In the genomic region with DNA sequence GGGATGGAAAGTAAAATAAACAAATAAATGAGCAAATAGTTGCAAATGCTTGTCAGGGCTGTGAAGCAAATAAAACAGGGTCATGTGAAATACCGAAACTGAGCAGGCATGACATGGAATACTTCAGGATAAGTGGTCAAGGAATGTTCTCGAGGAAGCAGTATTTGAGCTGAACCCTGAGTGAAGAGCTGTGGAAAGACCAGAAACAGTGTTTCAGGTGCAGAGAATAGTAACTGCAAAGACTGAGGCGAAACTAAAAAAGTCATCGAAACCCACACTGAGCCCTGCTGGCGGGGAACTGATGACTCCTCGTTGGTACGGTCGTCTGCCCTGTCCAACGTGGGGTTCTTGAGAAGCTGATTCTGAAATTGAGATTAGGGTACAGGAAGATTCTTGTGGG, we compare ENCODE assay signal across 18 cellular contexts. TPM values are rescaled to one million over a fixed set of nuclear protein-coding genes. Genes with fewer than 3 reads are reported as not detected.
A peak's percentile ranks its signal among the peaks of the same experiment; 100 is the strongest.
DNase-seq lines count a peak whose midpoint lies in the region; ATAC-seq and TF ChIP-seq lines count a peak whose summit lies in the region.
"Had no signal": no experiment of that assay in that cellular context is flagged by ENCODE, and none has a peak within 500 bp of the region (broad histone marks: within the 10 kb centered on the region; RNA-seq: fewer than 3 reads in every experiment).

No MANE protein-coding gene starts in this region.

- peak; percentile 52 for DNase-seq in NCI-H460 (ENCODE audit: extremely low read depth, low read depth)
- peak; percentile 49 for DNase-seq in fibroblast of villous mesenchyme (ENCODE audit: low read depth)
- DNase-seq in trophoblast cell, result no peak
- no peak for DNase-seq in activated naive CD8-positive, alpha-beta T cell treated with anti-CD3 and anti-CD28 coated beads, Interleukin-2, amount 50 U/mL, for 24 hours
- DNase-seq in PC-3, result no peak
- DNase-seq in heart right ventricle, result no peak
- DNase-seq in T-helper 2 cell, result no peak
- DNase-seq: CD8-positive, alpha-beta memory T cell; DND-41; GM23248; HFFc6; NCI-H1105 treated with DMSO at 0.1 percent for 48 hours; NCI-H187; NCI-H69; PC-9 had no signal

- peaks cover 9% of the 10 kb centered on the region for H3K79me1 ChIP-seq in trophoblast cell (ENCODE audit: low read length)

- peak overlapping the region; percentile 83 for H2AK5ac ChIP-seq in trophoblast cell (ENCODE audit: low read length)

- no peaks in the 10 kb centered on the region for H3K9me3 Mint-ChIP-seq in activated naive CD8-positive, alpha-beta T cell treated with anti-CD3 and anti-CD28 coated beads, Interleukin-2, amount 50 U/mL, for 24 hours

- H3K9ac ChIP-seq in trophoblast cell (ENCODE audit: low read length) (no peak overlapping the region), PC-3 (ENCODE audit: low read length) (no peak overlapping the region)
- H3K9ac ChIP-seq: BLaER1 treated with 17β-estradiol and CSF1 and Interleukin-3, amounts not matched to agents 10 nM and 100 nM; GM23248 had no signal

- no peaks in the 10 kb centered on the region for H3K79me2 ChIP-seq in trophoblast cell (ENCODE audit: control insufficient read depth, insufficient read depth, low read length, poor library complexity)
- no peaks in the 10 kb centered on the region for H3K79me2 ChIP-seq in PC-3 (ENCODE audit: low read length)

- peak overlapping the region; percentile 80 for H4K8ac ChIP-seq in trophoblast cell (ENCODE audit: low read depth, low read length)

- H3K4me1 ChIP-seq in trophoblast cell (ENCODE audit: control insufficient read depth in 1 of 2, insufficient read depth in 2 of 2, low read length in 2 of 2) (peaks cover 6 to 11% of the 10 kb centered on the region in 2 experiments), PC-3 (ENCODE audit: insufficient read depth, low read length) (no peaks in the 10 kb centered on the region), heart right ventricle (peaks cover 0 to 41% (median 23%) of the 10 kb centered on the region in 9 donors)
- H3K4me1 ChIP-seq: BLaER1 treated with 17β-estradiol and CSF1 and Interleukin-3, amounts not matched to agents 10 nM and 100 nM had no signal

- H2AFZ ChIP-seq in trophoblast cell (ENCODE audit: insufficient read depth, low read length, poor library complexity) (no peak overlapping the region), PC-3 (ENCODE audit: low read length) (no peak overlapping the region)
- H2AFZ ChIP-seq: GM23248, PC-9 had no signal

- peak overlapping the region; percentile 44 for H4K91ac ChIP-seq in trophoblast cell (ENCODE audit: low read depth, low read length)

- intact Hi-C loops in PC-3 (cut with micrococcal nuclease) (no loop called here), heart right ventricle (cut with DNase I) (loop anchor here in 4 of 10 donors (10.0 kb wide), 4 partner anchors 108 to 278 kb away; no protein-coding TSS in a partner anchor)

- H3K18ac ChIP-seq in trophoblast cell (ENCODE audit: low read length), result peak overlapping the region; percentile 33

- POLR2A ChIA-PET in PC-3 (lab: Charles Lee; ENCODE audit: unreplicated experiment), result no interaction called here

- peaks cover 1% of the 10 kb centered on the region for H3K27me3 Mint-ChIP-seq in activated naive CD8-positive, alpha-beta T cell treated with anti-CD3 and anti-CD28 coated beads, Interleukin-2, amount 50 U/mL, for 24 hours
- H3K27me3 Mint-ChIP-seq: CD8-positive, alpha-beta memory T cell had no signal

- CTCF ChIA-PET in PC-3 (lab: Charles Lee), result no interaction called here

- H3K27me3 ChIP-seq in trophoblast cell (ENCODE audit: insufficient read depth, low read length) (no peaks in the 10 kb centered on the region), PC-3 (ENCODE audit: low read length) (no peaks in the 10 kb centered on the region), heart right ventricle (no peaks in the 10 kb centered on the region)
- H3K27me3 ChIP-seq: BLaER1 treated with 17β-estradiol and CSF1 and Interleukin-3, amounts not matched to agents 10 nM and 100 nM had no signal

- peak overlapping the region; percentile 84 for H2BK120ac ChIP-seq in trophoblast cell (ENCODE audit: insufficient read depth, low read length, poor library complexity)

- H3K4me3 ChIP-seq in fibroblast of villous mesenchyme (ENCODE audit: low read depth, low read length) (no peak overlapping the region), trophoblast cell (ENCODE audit: low read depth, low read length) (no peak overlapping the region), PC-3 (ENCODE audit: low read length) (no peak overlapping the region), heart right ventricle (no peak overlapping the region)
- H3K4me3 ChIP-seq: BLaER1 treated with 17β-estradiol and CSF1 and Interleukin-3, amounts not matched to agents 10 nM and 100 nM; GM12878; GM23248; PC-9 had no signal

- H3K9me2 ChIP-seq in PC-3 (replicated peaks; ENCODE audit: low read length), result no peaks in the 10 kb centered on the region

- no peaks in the 10 kb centered on the region for H3K36me3 Mint-ChIP-seq in activated naive CD8-positive, alpha-beta T cell treated with anti-CD3 and anti-CD28 coated beads, Interleukin-2, amount 50 U/mL, for 24 hours (ENCODE audit: low read depth)
- H3K36me3 Mint-ChIP-seq: CD8-positive, alpha-beta memory T cell had no signal

- H3K36me3 ChIP-seq in trophoblast cell (ENCODE audit: control insufficient read depth in 1 of 2, insufficient read depth in 2 of 2, low read length in 2 of 2), result no peaks in the 10 kb centered on the region
- no peaks in the 10 kb centered on the region for H3K36me3 ChIP-seq in PC-3 (ENCODE audit: low read depth, low read length)
- no peaks in the 10 kb centered on the region for H3K36me3 ChIP-seq in heart right ventricle
- H3K36me3 ChIP-seq: BLaER1 treated with 17β-estradiol and CSF1 and Interleukin-3, amounts not matched to agents 10 nM and 100 nM had no signal

- no peaks in the 10 kb centered on the region for H4K20me1 ChIP-seq in PC-3 (ENCODE audit: low read length)
- H4K20me1 ChIP-seq: BLaER1 treated with 17β-estradiol and CSF1 and Interleukin-3, amounts not matched to agents 10 nM and 100 nM had no signal

- no peak overlapping the region for H3K4me3 Mint-ChIP-seq in activated naive CD8-positive, alpha-beta T cell treated with anti-CD3 and anti-CD28 coated beads, Interleukin-2, amount 50 U/mL, for 24 hours
- H3K4me3 Mint-ChIP-seq: CD8-positive, alpha-beta memory T cell; HFFc6 had no signal

- H3K14ac ChIP-seq in trophoblast cell (ENCODE audit: low read length), result peak overlapping the region; percentile 5

- H3K27ac ChIP-seq in trophoblast cell (ENCODE audit: low read depth, low read length), result no peak overlapping the region
- H3K27ac ChIP-seq in PC-3 (ENCODE audit: low read length), result no peak overlapping the region
- no peak overlapping the region for H3K27ac ChIP-seq in heart right ventricle
- H3K27ac ChIP-seq: BLaER1 treated with 17β-estradiol and CSF1 and Interleukin-3, amounts not matched to agents 10 nM and 100 nM; GM23248; PC-9 had no signal

- no peak overlapping the region for H3K23ac ChIP-seq in trophoblast cell (ENCODE audit: low read length)

- no peaks in the 10 kb centered on the region for H3K4me1 Mint-ChIP-seq in activated naive CD8-positive, alpha-beta T cell treated with anti-CD3 and anti-CD28 coated beads, Interleukin-2, amount 50 U/mL, for 24 hours
- H3K4me1 Mint-ChIP-seq: CD8-positive, alpha-beta memory T cell had no signal

- peak overlapping the region; percentile 84 for H2BK12ac ChIP-seq in trophoblast cell (ENCODE audit: low read length)

- BruUV-seq in PC-3 (replicated peaks; lab: Mats Ljungman, UMichigan), result no TSS peak

- ATAC-seq in GM18867 (IDR thresholded peaks at IDR 0.05; ENCODE audit: unreplicated experiment) (peak; percentile 91), PC-3 (no peak), heart right ventricle (no peak)
- ATAC-seq in activated naive CD8-positive, alpha-beta T cell treated with anti-CD3 and anti-CD28 coated beads, Interleukin-2, amount 50 U/mL, for 24 hours, result no peak
- ATAC-seq: GM12878 had no signal

- WGBS in trophoblast cell (ENCODE audit: extremely low coverage, insufficient coverage, insufficient read length), result no CpG with 5 or more reads among the region's 9 CpGs
- 87 to 90% methylated on average over 9 of the region's 9 CpGs for WGBS in heart right ventricle, 2 donors

- H2BK5ac ChIP-seq in trophoblast cell (ENCODE audit: low read depth, low read length, poor library complexity), result no peak overlapping the region

- no peak overlapping the region for H3K27ac Mint-ChIP-seq in activated naive CD8-positive, alpha-beta T cell treated with anti-CD3 and anti-CD28 coated beads, Interleukin-2, amount 50 U/mL, for 24 hours
- H3K27ac Mint-ChIP-seq: CD8-positive, alpha-beta memory T cell; HFFc6 had no signal

- H3F3A ChIP-seq in PC-3 (ENCODE audit: low read length, unreplicated experiment), result no peaks in the 10 kb centered on the region

- TF ChIP-seq CTCF in fibroblast of villous mesenchyme (IDR thresholded peaks at IDR 0.05; ENCODE audit: insufficient read depth, low read depth, low read length) (no peak), PC-3 (conservative IDR thresholded peaks at IDR 0.05; ENCODE audit: low read depth, low read length) (no peak), heart right ventricle (IDR thresholded peaks at IDR 0.05) (no peak)

- no peak overlapping the region for H3K4ac ChIP-seq in trophoblast cell (ENCODE audit: low read depth, low read length)

- H3K4me2 ChIP-seq in trophoblast cell (ENCODE audit: low read length), result no peak overlapping the region
- no peak overlapping the region for H3K4me2 ChIP-seq in PC-3 (ENCODE audit: low read length)
- H3K4me2 ChIP-seq: BLaER1 treated with 17β-estradiol and CSF1 and Interleukin-3, amounts not matched to agents 10 nM and 100 nM; PC-9 had no signal

- no peak overlapping the region for H4K12ac ChIP-seq in trophoblast cell (ENCODE audit: low read depth, low read length)

- H3K9me3 ChIP-seq in trophoblast cell (ENCODE audit: insufficient read depth, low read depth, low read length), result no peaks in the 10 kb centered on the region
- H3K9me3 ChIP-seq in PC-3 (ENCODE audit: low read length), result no peaks in the 10 kb centered on the region
- H3K9me3 ChIP-seq in heart right ventricle, result no peaks in the 10 kb centered on the region
- H3K9me3 ChIP-seq: BLaER1 treated with 17β-estradiol and CSF1 and Interleukin-3, amounts not matched to agents 10 nM and 100 nM had no signal

RNA-seq across cellular contexts. Expression of a gene that starts 27.2 kb away (rescaled TPM):
- 0.12 TPM in 1 of 2 replicates, not detected in the other for total RNA-seq in NCI-H460 (2014; rRNA removed; shearing (Covaris generic))
- polyA plus RNA-seq in NCI-H460 (2014; cell fraction: nucleus; rRNA removed), result not detected in 2 replicates
- total RNA-seq in fibroblast of villous mesenchyme (under 0.01 and 0.32 TPM in 2 replicates), PC-3 (2014; rRNA removed) (not detected in 2 replicates), heart right ventricle (1 to 10 TPM in 2 of 10 donors, under 1 TPM in 8; 0.14 to 1.4 (median 0.61) TPM)
- polyA plus RNA-seq in trophoblast cell (2013), result 104 and 113 TPM in 2 replicates
- polyA plus RNA-seq in heart right ventricle, result under 1 TPM; 0.35 to 0.37 TPM
- total RNA-seq: CD8-positive, alpha-beta memory T cell; GM12878; GM23248; HFFc6; PC-9 had no signal
- polyA plus RNA-seq: CD8-positive, alpha-beta memory T cell; GM12878; GM23248 had no signal

Comparison
In these comparisons a context has a peak if more than half of its experiments do, and no peak if none do; other contexts are left out.
1. DNase-seq: peak in NCI-H460 (single experiment) and fibroblast of villous mesenchyme (single experiment); none in trophoblast cell (0 of 2), activated naive CD8-positive, alpha-beta T cell treated with anti-CD3 and anti-CD28 coated beads, Interleukin-2, amount 50 U/mL, for 24 hours (single experiment), PC-3 (single experiment), heart right ventricle (0 of 2) and T-helper 2 cell (0 of 5).